Comparison of ENCODE assay signal across 2 cellular contexts in the genomic region with DNA sequence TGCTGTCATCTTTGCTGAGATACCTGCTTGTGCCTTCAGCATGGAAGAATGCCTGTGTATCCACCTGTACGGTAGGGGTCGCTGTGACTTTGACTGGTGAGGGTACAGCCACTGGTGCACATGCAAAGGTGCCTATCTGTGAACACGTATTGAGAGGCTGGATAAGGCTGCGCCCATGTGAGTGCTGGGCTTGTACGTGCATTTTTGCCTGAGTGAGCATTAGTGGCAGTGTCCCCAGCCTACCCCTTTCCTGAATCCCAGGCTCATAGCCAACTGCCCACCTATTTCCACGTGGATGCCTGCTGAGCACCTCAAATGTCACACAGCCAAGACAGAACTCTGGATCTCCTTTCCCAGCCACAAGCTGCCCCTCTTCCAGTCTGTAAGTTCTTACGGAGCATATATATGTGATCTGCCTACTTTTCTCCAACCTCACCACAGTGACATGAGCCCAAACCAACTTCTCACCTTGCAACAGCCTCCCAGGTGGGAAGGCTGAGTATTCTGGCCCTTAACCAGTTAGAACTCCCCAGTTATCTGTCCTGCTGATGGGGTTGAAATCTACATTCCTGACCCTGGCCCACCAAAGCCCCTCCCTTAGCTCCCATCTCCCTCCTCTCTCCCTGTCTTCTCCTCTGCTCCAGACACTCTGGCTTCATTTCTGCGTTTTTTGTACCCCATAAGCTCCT.
TF ChIP-seq lines count a peak whose summit lies in the region.

No MANE protein-coding gene starts in this region.

TF ChIP-seq in HepG2, 621 proteins besides CTCF, POLR2A, EP300 and RAD21 (continues in another document):
- no peak for TF ChIP-seq GPN1 (CRISPR knock-in tag; IDR thresholded peaks at IDR 0.05; ENCODE audit: borderline replicate concordance)
- TF ChIP-seq, protein P1, sequence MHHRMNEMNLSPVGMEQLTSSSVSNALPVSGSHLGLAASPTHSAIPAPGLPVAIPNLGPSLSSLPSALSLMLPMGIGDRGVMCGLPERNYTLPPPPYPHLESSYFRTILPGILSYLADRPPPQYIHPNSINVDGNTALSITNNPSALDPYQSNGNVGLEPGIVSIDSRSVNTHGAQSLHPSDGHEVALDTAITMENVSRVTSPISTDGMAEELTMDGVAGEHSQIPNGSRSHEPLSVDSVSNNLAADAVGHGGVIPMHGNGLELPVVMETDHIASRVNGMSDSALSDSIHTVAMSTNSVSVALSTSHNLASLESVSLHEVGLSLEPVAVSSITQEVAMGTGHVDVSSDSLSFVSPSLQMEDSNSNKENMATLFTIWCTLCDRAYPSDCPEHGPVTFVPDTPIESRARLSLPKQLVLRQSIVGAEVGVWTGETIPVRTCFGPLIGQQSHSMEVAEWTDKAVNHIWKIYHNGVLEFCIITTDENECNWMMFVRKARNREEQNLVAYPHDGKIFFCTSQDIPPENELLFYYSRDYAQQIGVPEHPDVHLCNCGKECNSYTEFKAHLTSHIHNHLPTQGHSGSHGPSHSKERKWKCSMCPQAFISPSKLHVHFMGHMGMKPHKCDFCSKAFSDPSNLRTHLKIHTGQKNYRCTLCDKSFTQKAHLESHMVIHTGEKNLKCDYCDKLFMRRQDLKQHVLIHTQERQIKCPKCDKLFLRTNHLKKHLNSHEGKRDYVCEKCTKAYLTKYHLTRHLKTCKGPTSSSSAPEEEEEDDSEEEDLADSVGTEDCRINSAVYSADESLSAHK (CRISPR knock-in tag; IDR thresholded peaks at IDR 0.05; ENCODE audit: borderline replicate concordance) = no peak
- TF ChIP-seq, protein P2, sequence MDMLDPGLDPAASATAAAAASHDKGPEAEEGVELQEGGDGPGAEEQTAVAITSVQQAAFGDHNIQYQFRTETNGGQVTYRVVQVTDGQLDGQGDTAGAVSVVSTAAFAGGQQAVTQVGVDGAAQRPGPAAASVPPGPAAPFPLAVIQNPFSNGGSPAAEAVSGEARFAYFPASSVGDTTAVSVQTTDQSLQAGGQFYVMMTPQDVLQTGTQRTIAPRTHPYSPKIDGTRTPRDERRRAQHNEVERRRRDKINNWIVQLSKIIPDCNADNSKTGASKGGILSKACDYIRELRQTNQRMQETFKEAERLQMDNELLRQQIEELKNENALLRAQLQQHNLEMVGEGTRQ (IDR thresholded peaks at IDR 0.05; ENCODE audit: low read depth, low read length) = no peak
- TF ChIP-seq, protein P2 (CRISPR knock-in tag; IDR thresholded peaks at IDR 0.05; ENCODE audit: borderline replicate concordance) = no peak; the same call in 1 of the 2 replicates
- TF ChIP-seq RFX5 (IDR thresholded peaks at IDR 0.05; ENCODE audit: low read depth, low read length) = no peak
- TF ChIP-seq, protein P3, sequence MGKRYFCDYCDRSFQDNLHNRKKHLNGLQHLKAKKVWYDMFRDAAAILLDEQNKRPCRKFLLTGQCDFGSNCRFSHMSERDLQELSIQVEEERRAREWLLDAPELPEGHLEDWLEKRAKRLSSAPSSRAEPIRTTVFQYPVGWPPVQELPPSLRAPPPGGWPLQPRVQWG (CRISPR knock-in tag; IDR thresholded peaks at IDR 0.05; ENCODE audit: borderline replicate concordance, low read depth) = no peak
- TF ChIP-seq HDAC2 (CRISPR knock-in tag; IDR thresholded peaks at IDR 0.05) = peak; percentile 86; the same call in 1 of the 2 replicates
- TF ChIP-seq ZNF567 (CRISPR knock-in tag; IDR thresholded peaks at IDR 0.05; ENCODE audit: borderline replicate concordance) = no peak
- TF ChIP-seq, protein P4, sequence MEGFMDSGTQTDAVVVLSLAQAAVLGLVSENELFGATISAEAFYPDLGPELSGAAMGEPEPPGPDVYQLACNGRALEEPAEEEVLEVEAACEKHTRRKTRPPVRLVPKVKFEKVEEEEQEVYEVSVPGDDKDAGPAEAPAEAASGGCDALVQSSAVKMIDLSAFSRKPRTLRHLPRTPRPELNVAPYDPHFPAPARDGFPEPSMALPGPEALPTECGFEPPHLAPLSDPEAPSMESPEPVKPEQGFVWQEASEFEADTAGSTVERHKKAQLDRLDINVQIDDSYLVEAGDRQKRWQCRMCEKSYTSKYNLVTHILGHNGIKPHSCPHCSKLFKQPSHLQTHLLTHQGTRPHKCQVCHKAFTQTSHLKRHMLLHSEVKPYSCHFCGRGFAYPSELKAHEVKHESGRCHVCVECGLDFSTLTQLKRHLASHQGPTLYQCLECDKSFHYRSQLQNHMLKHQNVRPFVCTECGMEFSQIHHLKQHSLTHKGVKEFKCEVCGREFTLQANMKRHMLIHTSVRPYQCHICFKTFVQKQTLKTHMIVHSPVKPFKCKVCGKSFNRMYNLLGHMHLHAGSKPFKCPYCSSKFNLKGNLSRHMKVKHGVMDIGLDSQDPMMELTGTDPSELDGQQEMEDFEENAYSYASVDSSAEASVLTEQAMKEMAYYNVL (CRISPR knock-in tag; IDR thresholded peaks at IDR 0.05; ENCODE audit: borderline replicate concordance) = no peak; the same call in 1 of the 2 replicates
- TF ChIP-seq, protein P5, sequence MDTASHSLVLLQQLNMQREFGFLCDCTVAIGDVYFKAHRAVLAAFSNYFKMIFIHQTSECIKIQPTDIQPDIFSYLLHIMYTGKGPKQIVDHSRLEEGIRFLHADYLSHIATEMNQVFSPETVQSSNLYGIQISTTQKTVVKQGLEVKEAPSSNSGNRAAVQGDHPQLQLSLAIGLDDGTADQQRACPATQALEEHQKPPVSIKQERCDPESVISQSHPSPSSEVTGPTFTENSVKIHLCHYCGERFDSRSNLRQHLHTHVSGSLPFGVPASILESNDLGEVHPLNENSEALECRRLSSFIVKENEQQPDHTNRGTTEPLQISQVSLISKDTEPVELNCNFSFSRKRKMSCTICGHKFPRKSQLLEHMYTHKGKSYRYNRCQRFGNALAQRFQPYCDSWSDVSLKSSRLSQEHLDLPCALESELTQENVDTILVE (CRISPR knock-in tag; IDR thresholded peaks at IDR 0.05) = peak; percentile 42; the same call in 1 of the 2 replicates
- TF ChIP-seq ZNF782 (CRISPR knock-in tag; IDR thresholded peaks at IDR 0.05; ENCODE audit: borderline replicate concordance) = peak; percentile 32; the same call in 1 of the 2 replicates
- TF ChIP-seq ZNF709 (CRISPR knock-in tag; IDR thresholded peaks at IDR 0.05) = peak; percentile 57; the same call in 1 of the 2 replicates

TF ChIP-seq in GM12878, 131 proteins besides CTCF, POLR2A, EP300 and RAD21:
- TF ChIP-seq MEF2A (IDR thresholded peaks at IDR 0.05; ENCODE audit: insufficient read depth, low read depth, low read length) = no peak
- no peak for TF ChIP-seq BHLHE40 (IDR thresholded peaks at IDR 0.05; ENCODE audit: borderline replicate concordance in 1 of 2, low read depth in 2 of 2, low read length in 1 of 2)
- TF ChIP-seq, protein P6, sequence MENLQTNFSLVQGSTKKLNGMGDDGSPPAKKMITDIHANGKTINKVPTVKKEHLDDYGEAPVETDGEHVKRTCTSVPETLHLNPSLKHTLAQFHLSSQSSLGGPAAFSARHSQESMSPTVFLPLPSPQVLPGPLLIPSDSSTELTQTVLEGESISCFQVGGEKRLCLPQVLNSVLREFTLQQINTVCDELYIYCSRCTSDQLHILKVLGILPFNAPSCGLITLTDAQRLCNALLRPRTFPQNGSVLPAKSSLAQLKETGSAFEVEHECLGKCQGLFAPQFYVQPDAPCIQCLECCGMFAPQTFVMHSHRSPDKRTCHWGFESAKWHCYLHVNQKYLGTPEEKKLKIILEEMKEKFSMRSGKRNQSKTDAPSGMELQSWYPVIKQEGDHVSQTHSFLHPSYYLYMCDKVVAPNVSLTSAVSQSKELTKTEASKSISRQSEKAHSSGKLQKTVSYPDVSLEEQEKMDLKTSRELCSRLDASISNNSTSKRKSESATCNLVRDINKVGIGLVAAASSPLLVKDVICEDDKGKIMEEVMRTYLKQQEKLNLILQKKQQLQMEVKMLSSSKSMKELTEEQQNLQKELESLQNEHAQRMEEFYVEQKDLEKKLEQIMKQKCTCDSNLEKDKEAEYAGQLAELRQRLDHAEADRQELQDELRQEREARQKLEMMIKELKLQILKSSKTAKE (IDR thresholded peaks at IDR 0.05; ENCODE audit: low read depth, poor library complexity, severe bottlenecking) = no peak
- TF ChIP-seq KAT2A (conservative IDR thresholded peaks at IDR 0.05; ENCODE audit: control insufficient read depth, low read depth, low read length) = no peak
- TF ChIP-seq NR2F1 (conservative IDR thresholded peaks at IDR 0.05) = no peak
- no peak for TF ChIP-seq POLR2AphosphoS5 (IDR thresholded peaks at IDR 0.05; ENCODE audit: low read length)
- no peak for TF ChIP-seq BCL11A (IDR thresholded peaks at IDR 0.05; ENCODE audit: low read depth, low read length)
- TF ChIP-seq, protein P7, sequence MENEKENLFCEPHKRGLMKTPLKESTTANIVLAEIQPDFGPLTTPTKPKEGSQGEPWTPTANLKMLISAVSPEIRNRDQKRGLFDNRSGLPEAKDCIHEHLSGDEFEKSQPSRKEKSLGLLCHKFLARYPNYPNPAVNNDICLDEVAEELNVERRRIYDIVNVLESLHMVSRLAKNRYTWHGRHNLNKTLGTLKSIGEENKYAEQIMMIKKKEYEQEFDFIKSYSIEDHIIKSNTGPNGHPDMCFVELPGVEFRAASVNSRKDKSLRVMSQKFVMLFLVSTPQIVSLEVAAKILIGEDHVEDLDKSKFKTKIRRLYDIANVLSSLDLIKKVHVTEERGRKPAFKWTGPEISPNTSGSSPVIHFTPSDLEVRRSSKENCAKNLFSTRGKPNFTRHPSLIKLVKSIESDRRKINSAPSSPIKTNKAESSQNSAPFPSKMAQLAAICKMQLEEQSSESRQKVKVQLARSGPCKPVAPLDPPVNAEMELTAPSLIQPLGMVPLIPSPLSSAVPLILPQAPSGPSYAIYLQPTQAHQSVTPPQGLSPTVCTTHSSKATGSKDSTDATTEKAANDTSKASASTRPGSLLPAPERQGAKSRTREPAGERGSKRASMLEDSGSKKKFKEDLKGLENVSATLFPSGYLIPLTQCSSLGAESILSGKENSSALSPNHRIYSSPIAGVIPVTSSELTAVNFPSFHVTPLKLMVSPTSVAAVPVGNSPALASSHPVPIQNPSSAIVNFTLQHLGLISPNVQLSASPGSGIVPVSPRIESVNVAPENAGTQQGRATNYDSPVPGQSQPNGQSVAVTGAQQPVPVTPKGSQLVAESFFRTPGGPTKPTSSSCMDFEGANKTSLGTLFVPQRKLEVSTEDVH (IDR thresholded peaks at IDR 0.05; ENCODE audit: low read depth, partially characterized antibody) = no peak
TF ChIP-seq in GM12878: peak in this region for 0.
